In genomic region chr4:15318621-15319348, GRCh38 we compare ENCODE assay signal across 16 cellular contexts.
"Had no signal": no experiment of that assay in that cellular context is flagged by ENCODE, and none has a peak within 500 bp of the region (broad histone marks: within the 10 kb centered on the region; RNA-seq: fewer than 3 reads in every experiment).

No MANE protein-coding gene starts in this region.

- H3K27me3 ChIP-seq: esophagus muscularis mucosa, heart right ventricle, pancreas, stomach, uterus had no signal

- H3K4me3 ChIP-seq: esophagus muscularis mucosa, heart right ventricle, pancreas, stomach, thoracic aorta, uterus had no signal

- H3K27ac ChIP-seq: esophagus muscularis mucosa, heart right ventricle, pancreas, stomach, thoracic aorta, uterus, VCaP had no signal

- DNase-seq: activated CD4-positive, alpha-beta memory T cell treated with anti-CD3 and anti-CD28 coated beads for 36 hours; activated gamma-delta T cell; activated T-cell treated with anti-CD3 and anti-CD28 coated beads, Interleukin-2, amount 50 U/mL, for 48 hours; aorta; heart right ventricle; kidney; midbrain; pancreas; stimulated activated CD4-positive, alpha-beta T cell treated with anti-CD3 and anti-CD28 coated beads, Interleukin-15, amount 100 ng/mL, for 24 hours; stimulated activated CD4-positive, alpha-beta T cell treated with anti-CD3 and anti-CD28 coated beads, Interleukin-4, amount 100 ng/mL, for 24 hours; stomach; T-helper 9 cell; uterus had no signal

- ATAC-seq: heart right ventricle, pancreas had no signal

- H3K36me3 ChIP-seq: esophagus muscularis mucosa, heart right ventricle, pancreas, stomach, thoracic aorta, uterus had no signal

- H3K9me3 ChIP-seq: esophagus muscularis mucosa, heart right ventricle, pancreas, stomach, thoracic aorta, uterus had no signal

- H3K4me1 ChIP-seq: pancreas, stomach, uterus had no signal
